In the genomic region with DNA sequence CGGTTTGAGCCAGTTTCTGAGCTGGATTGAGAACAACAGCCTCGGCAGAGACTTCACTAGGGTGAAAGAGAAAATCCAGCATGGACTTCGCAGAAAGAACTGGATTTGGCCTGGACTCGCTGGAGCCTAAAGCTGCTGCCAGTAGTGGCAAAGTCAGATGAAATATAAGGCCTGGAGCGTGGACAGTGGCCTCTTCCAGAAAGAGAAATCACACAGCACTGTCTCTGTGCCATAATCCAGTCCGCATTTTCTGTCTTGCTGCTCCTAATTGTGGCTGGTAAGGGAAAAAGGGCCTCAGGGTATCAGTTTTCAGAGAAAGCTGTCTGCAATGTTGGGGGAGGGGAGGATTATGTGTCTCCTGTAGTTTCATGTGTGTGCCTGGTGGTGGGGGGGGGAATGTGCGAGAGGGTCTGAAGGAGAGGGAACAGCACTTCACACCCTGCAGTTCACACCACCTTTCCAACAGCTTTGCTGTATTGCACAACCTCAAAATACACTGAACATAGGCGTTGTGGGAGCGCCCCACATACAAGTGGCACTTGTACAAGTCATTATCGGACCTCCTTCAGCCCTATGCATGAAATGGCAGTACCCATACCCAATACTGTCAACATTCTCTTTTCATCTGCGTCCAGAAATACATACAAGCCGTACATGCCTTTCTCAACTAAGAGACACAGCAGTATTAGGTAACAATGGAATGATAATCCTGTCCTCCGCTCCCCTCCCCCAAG, we compare ENCODE assay signal across 1 cellular context.
TF ChIP-seq lines count a peak whose summit lies in the region.

No MANE protein-coding gene starts in this region.

TF ChIP-seq in K562, 482 proteins besides CTCF, POLR2A, EP300 and RAD21 (continued from another document and continues in another):
- TF ChIP-seq NKRF (IDR thresholded peaks at IDR 0.05; ENCODE audit: borderline replicate concordance) (no peak; the same call in 1 of the 2 replicates), ZNF589 (CRISPR knock-in tag; IDR thresholded peaks at IDR 0.05; ENCODE audit: low read depth) (no peak; the same call in 1 of the 2 replicates), ZNF830 (CRISPR knock-in tag; IDR thresholded peaks at IDR 0.05) (no peak), ELF1 (tag; IDR thresholded peaks at IDR 0.05) (no peak), FIP1L1 (IDR thresholded peaks at IDR 0.05; ENCODE audit: low read depth, low read length, poor library complexity, severe bottlenecking) (no peak), RFX5 (IDR thresholded peaks at IDR 0.05; ENCODE audit: low read depth, low read length) (peak; percentile 87), TAF1 (IDR thresholded peaks at IDR 0.05; ENCODE audit: control insufficient read depth, extremely low read depth, insufficient read depth, low read length, severe bottlenecking) (peak; percentile 32), ZBTB8A (IDR thresholded peaks at IDR 0.05; ENCODE audit: partially characterized antibody) (no peak), ZKSCAN8 (CRISPR knock-in tag; IDR thresholded peaks at IDR 0.05) (peak; percentile 56), BMI1 (IDR thresholded peaks at IDR 0.05; ENCODE audit: low read length) (no peak), SOX6 (IDR thresholded peaks at IDR 0.05) (peak; percentile 90), TFAM (CRISPR knock-in tag; conservative IDR thresholded peaks at IDR 0.05) (no peak), ZNF584 (CRISPR knock-in tag; IDR thresholded peaks at IDR 0.05; ENCODE audit: low read depth) (peak; percentile 58; the same call in 1 of the 2 replicates), NCOA1 (IDR thresholded peaks at IDR 0.05; ENCODE audit: low read depth) (peak; percentile 82), ZFPM2 (CRISPR knock-in tag; IDR thresholded peaks at IDR 0.05) (no peak), ARHGAP35 (IDR thresholded peaks at IDR 0.05; ENCODE audit: partially characterized antibody) (no peak), ZNF23 (CRISPR knock-in tag; IDR thresholded peaks at IDR 0.05) (no peak), ZNF324 (CRISPR knock-in tag; IDR thresholded peaks at IDR 0.05) (no peak), RNF2 (IDR thresholded peaks at IDR 0.05) (peak; percentile 98), ZBTB33 (CRISPR knock-in tag; IDR thresholded peaks at IDR 0.05) (no peak), BACH1 (tag; IDR thresholded peaks at IDR 0.05) (peak; percentile 75; the same call in 1 of the 2 replicates), ZNF436 (CRISPR knock-in tag; IDR thresholded peaks at IDR 0.05) (no peak), PATZ1 (CRISPR knock-in tag; IDR thresholded peaks at IDR 0.05; ENCODE audit: borderline replicate concordance) (no peak), TOE1 (IDR thresholded peaks at IDR 0.05; ENCODE audit: borderline replicate concordance) (peak; percentile 99), TOE1 (CRISPR knock-in tag; IDR thresholded peaks at IDR 0.05; ENCODE audit: borderline replicate concordance, low read depth) (no peak), ZNF77 (CRISPR knock-in tag; IDR thresholded peaks at IDR 0.05) (no peak)
- TF ChIP-seq, protein P1, sequence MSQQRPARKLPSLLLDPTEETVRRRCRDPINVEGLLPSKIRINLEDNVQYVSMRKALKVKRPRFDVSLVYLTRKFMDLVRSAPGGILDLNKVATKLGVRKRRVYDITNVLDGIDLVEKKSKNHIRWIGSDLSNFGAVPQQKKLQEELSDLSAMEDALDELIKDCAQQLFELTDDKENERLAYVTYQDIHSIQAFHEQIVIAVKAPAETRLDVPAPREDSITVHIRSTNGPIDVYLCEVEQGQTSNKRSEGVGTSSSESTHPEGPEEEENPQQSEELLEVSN (IDR thresholded peaks at IDR 0.05; ENCODE audit: borderline replicate concordance in 1 of 2, extremely low read depth in 1 of 2, insufficient read depth in 1 of 2, insufficient read length in 1 of 2, low read depth in 1 of 2, low read length in 1 of 2, poor library complexity in 1 of 2, severe bottlenecking in 1 of 2), result peak; percentile 62 to 86
- TF ChIP-seq, protein P2, sequence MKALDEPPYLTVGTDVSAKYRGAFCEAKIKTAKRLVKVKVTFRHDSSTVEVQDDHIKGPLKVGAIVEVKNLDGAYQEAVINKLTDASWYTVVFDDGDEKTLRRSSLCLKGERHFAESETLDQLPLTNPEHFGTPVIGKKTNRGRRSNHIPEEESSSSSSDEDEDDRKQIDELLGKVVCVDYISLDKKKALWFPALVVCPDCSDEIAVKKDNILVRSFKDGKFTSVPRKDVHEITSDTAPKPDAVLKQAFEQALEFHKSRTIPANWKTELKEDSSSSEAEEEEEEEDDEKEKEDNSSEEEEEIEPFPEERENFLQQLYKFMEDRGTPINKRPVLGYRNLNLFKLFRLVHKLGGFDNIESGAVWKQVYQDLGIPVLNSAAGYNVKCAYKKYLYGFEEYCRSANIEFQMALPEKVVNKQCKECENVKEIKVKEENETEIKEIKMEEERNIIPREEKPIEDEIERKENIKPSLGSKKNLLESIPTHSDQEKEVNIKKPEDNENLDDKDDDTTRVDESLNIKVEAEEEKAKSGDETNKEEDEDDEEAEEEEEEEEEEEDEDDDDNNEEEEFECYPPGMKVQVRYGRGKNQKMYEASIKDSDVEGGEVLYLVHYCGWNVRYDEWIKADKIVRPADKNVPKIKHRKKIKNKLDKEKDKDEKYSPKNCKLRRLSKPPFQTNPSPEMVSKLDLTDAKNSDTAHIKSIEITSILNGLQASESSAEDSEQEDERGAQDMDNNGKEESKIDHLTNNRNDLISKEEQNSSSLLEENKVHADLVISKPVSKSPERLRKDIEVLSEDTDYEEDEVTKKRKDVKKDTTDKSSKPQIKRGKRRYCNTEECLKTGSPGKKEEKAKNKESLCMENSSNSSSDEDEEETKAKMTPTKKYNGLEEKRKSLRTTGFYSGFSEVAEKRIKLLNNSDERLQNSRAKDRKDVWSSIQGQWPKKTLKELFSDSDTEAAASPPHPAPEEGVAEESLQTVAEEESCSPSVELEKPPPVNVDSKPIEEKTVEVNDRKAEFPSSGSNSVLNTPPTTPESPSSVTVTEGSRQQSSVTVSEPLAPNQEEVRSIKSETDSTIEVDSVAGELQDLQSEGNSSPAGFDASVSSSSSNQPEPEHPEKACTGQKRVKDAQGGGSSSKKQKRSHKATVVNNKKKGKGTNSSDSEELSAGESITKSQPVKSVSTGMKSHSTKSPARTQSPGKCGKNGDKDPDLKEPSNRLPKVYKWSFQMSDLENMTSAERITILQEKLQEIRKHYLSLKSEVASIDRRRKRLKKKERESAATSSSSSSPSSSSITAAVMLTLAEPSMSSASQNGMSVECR (CRISPR knock-in tag; IDR thresholded peaks at IDR 0.05), result no peak
- TF ChIP-seq, protein P3, sequence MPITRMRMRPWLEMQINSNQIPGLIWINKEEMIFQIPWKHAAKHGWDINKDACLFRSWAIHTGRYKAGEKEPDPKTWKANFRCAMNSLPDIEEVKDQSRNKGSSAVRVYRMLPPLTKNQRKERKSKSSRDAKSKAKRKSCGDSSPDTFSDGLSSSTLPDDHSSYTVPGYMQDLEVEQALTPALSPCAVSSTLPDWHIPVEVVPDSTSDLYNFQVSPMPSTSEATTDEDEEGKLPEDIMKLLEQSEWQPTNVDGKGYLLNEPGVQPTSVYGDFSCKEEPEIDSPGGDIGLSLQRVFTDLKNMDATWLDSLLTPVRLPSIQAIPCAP (CRISPR knock-in tag; IDR thresholded peaks at IDR 0.05; ENCODE audit: borderline replicate concordance), result no peak
- TF ChIP-seq, protein P4, sequence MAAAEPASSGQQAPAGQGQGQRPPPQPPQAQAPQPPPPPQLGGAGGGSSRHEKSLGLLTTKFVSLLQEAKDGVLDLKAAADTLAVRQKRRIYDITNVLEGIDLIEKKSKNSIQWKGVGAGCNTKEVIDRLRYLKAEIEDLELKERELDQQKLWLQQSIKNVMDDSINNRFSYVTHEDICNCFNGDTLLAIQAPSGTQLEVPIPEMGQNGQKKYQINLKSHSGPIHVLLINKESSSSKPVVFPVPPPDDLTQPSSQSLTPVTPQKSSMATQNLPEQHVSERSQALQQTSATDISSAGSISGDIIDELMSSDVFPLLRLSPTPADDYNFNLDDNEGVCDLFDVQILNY (CRISPR knock-in tag; IDR thresholded peaks at IDR 0.05), result no peak
